24 cellular contexts compared by ENCODE assay signal in the genomic region with DNA sequence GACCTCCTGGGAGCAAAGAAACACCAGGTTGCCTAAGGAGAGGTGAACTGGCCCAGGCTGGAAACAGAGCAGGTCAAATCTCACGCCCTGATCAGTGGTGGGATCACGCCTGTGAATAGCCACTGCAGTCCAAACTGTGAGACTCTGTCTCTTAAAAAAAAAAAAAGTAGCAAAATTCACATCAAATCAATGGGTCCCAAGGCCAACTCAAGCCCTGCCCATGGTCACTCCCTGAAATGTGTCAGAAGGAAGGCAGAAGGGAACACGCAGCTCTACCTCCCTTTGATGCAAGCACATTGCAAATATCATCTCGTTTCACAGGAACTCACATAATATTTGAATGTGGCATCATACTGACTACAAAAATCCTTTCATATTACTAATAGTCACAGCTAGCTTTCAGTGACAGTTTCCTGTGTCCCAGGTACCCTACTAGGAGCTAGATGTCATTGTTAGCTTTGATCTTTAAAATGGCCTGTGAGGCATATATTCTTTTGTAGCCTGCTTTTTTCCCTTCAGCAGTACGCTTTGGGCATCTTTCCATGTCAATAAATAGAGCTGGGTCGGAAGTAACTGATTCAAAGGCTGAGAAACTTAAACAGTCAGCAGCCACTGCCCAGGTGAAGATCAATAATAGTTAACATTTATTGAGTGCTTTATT. TPM values are rescaled to one million over a fixed set of nuclear protein-coding genes. Genes with fewer than 3 reads are reported as not detected.
DNase-seq lines count a peak whose midpoint lies in the region; ATAC-seq, FAIRE-seq and TF ChIP-seq lines count a peak whose summit lies in the region.
"Had no signal": no experiment of that assay in that cellular context is flagged by ENCODE, and none has a peak within 500 bp of the region (broad histone marks: within the 10 kb centered on the region; RNA-seq: fewer than 3 reads in every experiment).

No MANE protein-coding gene starts in this region.

- CTCF ChIA-PET in A549 (lab: Yijun Ruan, JAX), result interaction anchor here (0.6 to 23.5 kb wide), 40 partner anchors 9 to 493 kb away, joined by 3 to 440 read pairs (median 4); a partner anchor contains a TSS

- H3K9me3 ChIP-seq in A549 (no peaks in the 10 kb centered on the region), body of pancreas (no peaks in the 10 kb centered on the region), muscle layer of duodenum (ENCODE audit: control insufficient read depth in 1 of 2, low read length in 2 of 2) (no peaks in the 10 kb centered on the region), HAP-1 (no peaks in the 10 kb centered on the region)
- H3K9me3 ChIP-seq: ascending aorta, MG63, ovary, stomach, upper lobe of right lung had no signal

- H3K27me3 ChIP-seq in body of pancreas (no peaks in the 10 kb centered on the region), muscle layer of duodenum (ENCODE audit: low read depth, low read length) (no peaks in the 10 kb centered on the region), HAP-1 (ENCODE audit: low read depth) (no peaks in the 10 kb centered on the region)
- H3K27me3 ChIP-seq: ascending aorta, MG63, ovary, stomach, upper lobe of right lung had no signal

- POLR2A ChIA-PET in A549 (lab: Yijun Ruan, JAX), result no interaction called here

- H3K4me1 ChIP-seq in A549 (peaks cover 10% of the 10 kb centered on the region; the same call in 1 of the 3 replicates), body of pancreas (peaks cover 19% of the 10 kb centered on the region), muscle layer of duodenum (ENCODE audit: control insufficient read depth in 1 of 2, insufficient read depth in 2 of 2, low read length in 2 of 2) (no peaks in the 10 kb centered on the region), HAP-1 (no peaks in the 10 kb centered on the region)
- H3K4me1 ChIP-seq: ascending aorta, upper lobe of right lung had no signal

- H3K27ac ChIP-seq in A549 (peak overlapping the region; percentile 2 to 49; a peak in 2 of 6 replicates), body of pancreas (peak overlapping the region; percentile 23 to 32 (median 27)), muscle layer of duodenum (ENCODE audit: low read length) (peak overlapping the region; percentile 67)
- H3K27ac ChIP-seq: ascending aorta, GM23248, ovary, stomach, upper lobe of right lung had no signal

- no peaks in the 10 kb centered on the region for H3K9me3 Mint-ChIP-seq in activated naive CD4-positive, alpha-beta T cell treated with anti-CD3 and anti-CD28 coated beads, Interleukin-2, amount 50 U/mL, for 72 hours
- H3K9me3 Mint-ChIP-seq: activated naive CD4-positive, alpha-beta T cell treated with anti-CD3 and anti-CD28 coated beads, Interleukin-2, amount 50 U/mL, for 24 hours; activated T-helper 1 cell treated with anti-CD3 and anti-CD28 coated beads, Interleukin-12 subunit alpha, Interleukin-12 subunit beta, Interleukin-2, Interleukin-4 antibody, amounts not matched to agents 30 ng/mL and 10 ng/mL and 1 ng/mL, durations not matched to agents 14 hours and 24 hours and 36 hours had no signal

- in situ Hi-C loops in HAP-1 (cut with MboI; ENCODE audit: low sequenced_read_pairs), result loop anchor here (10.0 kb wide), 1 partner anchor 246 kb away; a partner anchor contains a TSS

- no peak for TF ChIP-seq RAD21 in A549 (conservative IDR thresholded peaks at IDR 0.05 in 1 of 2, IDR thresholded peaks at IDR 0.05 in 1 of 2)

- H3K36me3 Mint-ChIP-seq in activated naive CD4-positive, alpha-beta T cell treated with anti-CD3 and anti-CD28 coated beads, Interleukin-2, amount 50 U/mL, for 72 hours, result no peaks in the 10 kb centered on the region
- H3K36me3 Mint-ChIP-seq: activated CD8-positive, alpha-beta memory T cell treated with anti-CD3 and anti-CD28 coated beads, Interleukin-2, amount 10 ng/mL, durations not matched to agents 7 days and 5 days; activated naive CD4-positive, alpha-beta T cell treated with anti-CD3 and anti-CD28 coated beads, Interleukin-2, amount 50 U/mL, for 24 hours had no signal

- no peak for FAIRE-seq in A549 (lab: Jason Lieb, UNC)

- intact Hi-C loops in body of pancreas (cut with DNase I), result loop anchor here (10.0 kb wide), 1 partner anchor 246 kb away; a partner anchor contains a TSS

- H3K4me2 ChIP-seq in A549, result no peak overlapping the region

- ATAC-seq in A549 (peak; percentile 31 to 69; a peak in 4 of 6 replicates), body of pancreas (peak; percentile 43), HG03280 (IDR thresholded peaks at IDR 0.05; ENCODE audit: unreplicated experiment) (no peak)
- ATAC-seq in activated naive CD4-positive, alpha-beta T cell treated with anti-CD3 and anti-CD28 coated beads, Interleukin-2, amount 50 U/mL, for 72 hours, result no peak
- ATAC-seq: activated CD8-positive, alpha-beta memory T cell treated with anti-CD3 and anti-CD28 coated beads, Interleukin-2, amount 10 ng/mL, durations not matched to agents 7 days and 5 days; right cardiac atrium had no signal

- H3K4me3 ChIP-seq in A549 (no peak overlapping the region), LNCaP clone FGC (ENCODE audit: low read depth, low read length) (no peak overlapping the region), body of pancreas (no peak overlapping the region), muscle layer of duodenum (ENCODE audit: low read depth in 1 of 2, low read length in 2 of 2) (no peak overlapping the region), HAP-1 (no peak overlapping the region)
- H3K4me3 ChIP-seq: ascending aorta, GM23248, MG63, ovary, stomach, upper lobe of right lung had no signal

- TF ChIP-seq POLR2A in A549 (IDR thresholded peaks at IDR 0.05; ENCODE audit: low read length) (no peak), body of pancreas (IDR thresholded peaks at IDR 0.05) (no peak)

- TF ChIP-seq CTCF in A549 (IDR thresholded peaks at IDR 0.05), result no peak; the same call in 1 of the 3 replicates
- no peak for TF ChIP-seq CTCF in LNCaP clone FGC (IDR thresholded peaks at IDR 0.05; ENCODE audit: control insufficient read depth, extremely low read depth, insufficient read depth)
- TF ChIP-seq CTCF in body of pancreas (IDR thresholded peaks at IDR 0.05), result no peak

- WGBS in A549 (ENCODE audit: missing lambda C conversion rate), result 55% methylated on average over 6 of the region's 6 CpGs
- 31 to 37% methylated on average over 6 of the region's 6 CpGs for WGBS in body of pancreas, 2 donors

- no peaks in the 10 kb centered on the region for H3K36me3 ChIP-seq in body of pancreas (replicated peaks in 1 of 2; ENCODE audit: insufficient read depth in 1 of 2, low read depth in 2 of 2)
- H3K36me3 ChIP-seq in muscle layer of duodenum (ENCODE audit: control insufficient read depth in 1 of 2, insufficient read depth in 2 of 2, low read length in 2 of 2), result no peaks in the 10 kb centered on the region
- no peaks in the 10 kb centered on the region for H3K36me3 ChIP-seq in HAP-1 (replicated peaks)
- H3K36me3 ChIP-seq: ascending aorta, MG63, ovary, stomach, upper lobe of right lung had no signal

- DNase-seq in A549 (ENCODE audit: low read depth in 1 of 2, low spot score in 1 of 2) (no peak), LNCaP clone FGC (ENCODE audit: low read depth) (peak; percentile 61), body of pancreas (peak in 1 of 4 donors; percentile 38), NCI-H1930 (lab: John Stamatoyannopoulos, UW) (no peak), HAP-1 (ENCODE audit: low spot score in 2 of 2) (no peak)
- no peak for DNase-seq in activated naive CD4-positive, alpha-beta T cell treated with anti-CD3 and anti-CD28 coated beads, Interleukin-2, amount 50 U/mL, for 72 hours (ENCODE audit: low spot score in 2 of 2)
- DNase-seq: activated CD8-positive, alpha-beta memory T cell treated with anti-CD3 and anti-CD28 coated beads, Interleukin-2, amount 10 ng/mL, durations not matched to agents 7 days and 5 days; C1 segment of cervical spinal cord; cerebellar nuclear complex; effector CD4-positive, alpha-beta T cell; MG63; NCI-H524 treated with DMSO at 0.1 percent for 48 hours; ovary; right cardiac atrium; stimulated activated CD4-positive, alpha-beta T cell treated with anti-CD3 and anti-CD28 coated beads, Interleukin-15, amount 100 ng/mL, for 24 hours; stomach; T-helper 1 cell; upper lobe of right lung had no signal

- no peak overlapping the region for H3K27ac Mint-ChIP-seq in activated naive CD4-positive, alpha-beta T cell treated with anti-CD3 and anti-CD28 coated beads, Interleukin-2, amount 50 U/mL, for 72 hours
- H3K27ac Mint-ChIP-seq: activated CD8-positive, alpha-beta memory T cell treated with anti-CD3 and anti-CD28 coated beads, Interleukin-2, amount 10 ng/mL, durations not matched to agents 7 days and 5 days; activated T-helper 1 cell treated with anti-CD3 and anti-CD28 coated beads, Interleukin-12 subunit alpha, Interleukin-12 subunit beta, Interleukin-2, Interleukin-4 antibody, amounts not matched to agents 30 ng/mL and 10 ng/mL and 1 ng/mL, durations not matched to agents 14 hours and 24 hours and 36 hours had no signal

- no peak for TF ChIP-seq EP300 in A549 (IDR thresholded peaks at IDR 0.05)

TF ChIP-seq in A549, 52 proteins besides CTCF, POLR2A, EP300 and RAD21 (continues in another document):
- TF ChIP-seq CBX8 (IDR thresholded peaks at IDR 0.05) (no peak), ZC3H11A (IDR thresholded peaks at IDR 0.05) (no peak), TP53 (CRISPR knock-in tag; IDR thresholded peaks at IDR 0.05) (no peak), HOXA7 (CRISPR knock-in tag; IDR thresholded peaks at IDR 0.05) (no peak), ESRRA (IDR thresholded peaks at IDR 0.05; ENCODE audit: borderline replicate concordance, low read length) (no peak)
- TF ChIP-seq, protein P1, sequence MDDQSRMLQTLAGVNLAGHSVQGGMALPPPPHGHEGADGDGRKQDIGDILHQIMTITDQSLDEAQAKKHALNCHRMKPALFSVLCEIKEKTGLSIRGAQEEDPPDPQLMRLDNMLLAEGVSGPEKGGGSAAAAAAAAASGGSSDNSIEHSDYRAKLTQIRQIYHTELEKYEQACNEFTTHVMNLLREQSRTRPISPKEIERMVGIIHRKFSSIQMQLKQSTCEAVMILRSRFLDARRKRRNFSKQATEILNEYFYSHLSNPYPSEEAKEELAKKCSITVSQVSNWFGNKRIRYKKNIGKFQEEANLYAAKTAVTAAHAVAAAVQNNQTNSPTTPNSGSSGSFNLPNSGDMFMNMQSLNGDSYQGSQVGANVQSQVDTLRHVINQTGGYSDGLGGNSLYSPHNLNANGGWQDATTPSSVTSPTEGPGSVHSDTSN (IDR thresholded peaks at IDR 0.05), result no peak

RNA-seq across cellular contexts. Expression of a gene that starts 14.4 kb away (rescaled TPM):
- polyA plus RNA-seq in A549 (2011; rRNA removed), result 9.2 and 11.0 TPM in 2 replicates
- 4.6 and 6.0 TPM in 2 replicates for polyA plus RNA-seq in A549 (2012; cell fraction: cytosol; rRNA removed)
- 8.5 and 9.9 TPM in 2 replicates for polyA plus RNA-seq in A549 (2012; cell fraction: nucleus; rRNA removed)
- polyA plus RNA-seq in A549 (2017; fragmentation: RNase III; extraction: RNeasy Plus Mini Kit Qiagen cat#74134 plus additional on column Dnase treatment), result 9.1 to 9.3 TPM (median 9.3 TPM) in 3 replicates
- 18.8 and 20.5 TPM in 2 replicates for polyA minus RNA-seq in A549 (2011; rRNA and poly(A)+ RNA removed)
- total RNA-seq in body of pancreas, result 1 to 10 TPM; 8.3 to 9.9 TPM
- total RNA-seq in activated naive CD4-positive, alpha-beta T cell treated with anti-CD3 and anti-CD28 coated beads, Interleukin-2, amount 50 U/mL, for 72 hours, result 10 to 100 TPM in 1 of 2 donors, 1 to 10 TPM in 1; 7.5 to 15.4 TPM

Comparison
In these comparisons a context has a peak if more than half of its experiments do, and no peak if none do; other contexts are left out.
1. ATAC-seq: peak in A549 (2 of 2) and body of pancreas (single experiment); none in HG03280 (single experiment) and activated naive CD4-positive, alpha-beta T cell treated with anti-CD3 and anti-CD28 coated beads, Interleukin-2, amount 50 U/mL, for 72 hours (0 of 2).
2. Peak in every context shown above with its lines, with median percentiles within 50 percentile points of each other: H3K27ac ChIP-seq.